In the genomic region with DNA sequence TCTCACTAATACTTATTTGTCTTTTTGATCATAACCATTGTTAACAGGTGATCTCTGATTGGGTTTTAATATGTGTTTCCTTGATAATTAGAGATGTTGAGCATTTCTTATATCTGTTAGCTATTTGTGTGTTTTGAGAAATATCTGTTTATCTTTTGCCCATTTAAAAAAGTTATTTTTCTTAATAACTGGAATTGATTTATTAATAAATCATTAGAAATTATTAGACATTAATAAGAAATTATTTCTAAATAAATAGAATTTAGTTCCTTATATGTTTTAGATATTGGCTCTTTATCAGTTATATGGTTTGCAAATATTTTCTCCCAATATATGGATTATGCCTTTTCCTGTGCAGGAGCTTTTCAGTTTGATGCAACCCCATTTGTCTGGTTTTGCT, we compare ENCODE assay signal across 26 cellular contexts.
"Had no signal": no experiment of that assay in that cellular context is flagged by ENCODE, and none has a peak within 500 bp of the region (broad histone marks: within the 10 kb centered on the region; RNA-seq: fewer than 3 reads in every experiment).

No MANE protein-coding gene starts in this region.

- H3K4me1 ChIP-seq: gastrocnemius medialis, heart right ventricle had no signal

- H3K27ac ChIP-seq: brain microvascular endothelial cell, gastrocnemius medialis, heart right ventricle, VCaP had no signal

- H3K4me3 ChIP-seq: gastrocnemius medialis, heart right ventricle had no signal

- H3K9me3 ChIP-seq: gastrocnemius medialis had no signal

- FAIRE-seq: bronchial epithelial cell had no signal

- DNase-seq: activated CD4-positive, alpha-beta memory T cell treated with anti-CD3 and anti-CD28 coated beads, Interleukin-2, amount 10 ng/mL, durations not matched to agents 7 days and 5 days; activated CD4-positive, alpha-beta T cell treated with anti-CD3 and anti-CD28 coated beads for 1 hour; activated CD4-positive, alpha-beta T cell treated with anti-CD3 and anti-CD28 coated beads for 4 hours; activated CD4-positive, alpha-beta T cell treated with anti-CD3 and anti-CD28 coated beads, Interleukin-2, amount 10 ng/mL, durations not matched to agents 7 days and 5 days; activated CD4-positive, alpha-beta T cell treated with anti-CD3 and anti-CD28 coated beads, Interleukin-2, amount 50 U/mL, for 4 hours; activated effector memory CD4-positive, alpha-beta T cell treated with Interleukin-2 at 50 U/mL for 16 hours; activated gamma-delta T cell treated with Interleukin-2 at 50 U/mL for 16 hours; activated naive CD4-positive, alpha-beta T cell treated with anti-CD3 and anti-CD28 coated beads, Interleukin-2, amount 50 U/mL, for 16 hours; activated naive CD4-positive, alpha-beta T cell treated with Interleukin-2 at 50 U/mL for 16 hours; activated T-cell treated with anti-CD3 and anti-CD28 coated beads, Interleukin-2, amount 50 U/mL, for 4 hours; amniotic stem cell; anterior cingulate cortex; brain microvascular endothelial cell; cortex of kidney; dermis blood vessel endothelial cell; effector CD4-positive, alpha-beta T cell; effector memory CD8-positive, alpha-beta T cell; foreskin fibroblast; gastrocnemius medialis; heart right ventricle; T-helper 2 cell had no signal

- ATAC-seq: activated T-cell treated with anti-CD3 and anti-CD28 coated beads, Interleukin-2, amount 50 U/mL, for 4 hours; activated T-helper 17 cell treated with anti-CD3 and anti-CD28 coated beads, Interleukin-2, amount 50 U/mL, for 72 hours; effector memory CD8-positive, alpha-beta T cell; esophagus mucosa; gastrocnemius medialis; heart right ventricle; WTC11 had no signal

- H3K27me3 ChIP-seq: brain microvascular endothelial cell, gastrocnemius medialis, heart right ventricle had no signal
